In genomic region chr6:31842056-31842455, GRCh38 we compare ENCODE assay signal across 23 cellular contexts. TPM values are rescaled to one million over a fixed set of nuclear protein-coding genes. Genes with fewer than 3 reads are reported as not detected.
DNase-seq lines count a peak whose midpoint lies in the region; ATAC-seq and TF ChIP-seq lines count a peak whose summit lies in the region.
"Had no signal": no experiment of that assay in that cellular context is flagged by ENCODE, and none has a peak within 500 bp of the region (broad histone marks: within the 10 kb centered on the region; RNA-seq: fewer than 3 reads in every experiment).

No MANE protein-coding gene starts in this region.

- H3K4me1 ChIP-seq in HUES48 (ENCODE audit: control insufficient read depth, insufficient read depth, low read length) = peaks cover 3% of the 10 kb centered on the region
- H3K4me1 ChIP-seq in spleen = peaks cover 14 to 29% (median 24%) of the 10 kb centered on the region in 6 donors

- H3K4me1 Mint-ChIP-seq in activated naive CD4-positive, alpha-beta T cell treated with anti-CD3 and anti-CD28 coated beads, Interleukin-2, amount 10 ng/mL, durations not matched to agents 7 days and 5 days = peaks cover 33% of the 10 kb centered on the region

- H3K27me3 ChIP-seq in HUES48 (ENCODE audit: control insufficient read depth, insufficient read depth, low read length) (no peaks in the 10 kb centered on the region), spleen (replicated peaks in 1 of 7) (no peaks in the 10 kb centered on the region)
- H3K27me3 ChIP-seq: testis, vagina had no signal

- no peaks in the 10 kb centered on the region for H3K9me3 Mint-ChIP-seq in activated naive CD4-positive, alpha-beta T cell treated with anti-CD3 and anti-CD28 coated beads, Interleukin-2, amount 10 ng/mL, durations not matched to agents 7 days and 5 days
- no peaks in the 10 kb centered on the region for H3K9me3 Mint-ChIP-seq in activated naive CD4-positive, alpha-beta T cell treated with anti-CD3 and anti-CD28 coated beads, Interleukin-2, amount 50 U/mL, for 72 hours
- H3K9me3 Mint-ChIP-seq: nephron had no signal

- H3K9me3 ChIP-seq in HUES48 (ENCODE audit: control insufficient read depth, insufficient read depth, low read length) (no peaks in the 10 kb centered on the region), spleen (no peaks in the 10 kb centered on the region)
- H3K9me3 ChIP-seq: testis, vagina had no signal

- peak overlapping the region; percentile 18 for H3K27ac ChIP-seq in HUES48 (ENCODE audit: low read depth, low read length)
- no peak overlapping the region for H3K27ac ChIP-seq in spleen
- H3K27ac ChIP-seq: testis, vagina had no signal

- CTCF ChIA-PET in activated naive CD4-positive, alpha-beta T cell treated with anti-CD3 and anti-CD28 coated beads, Interleukin-2, amount 10 ng/mL, durations not matched to agents 7 days and 5 days (lab: Charles Lee) = no interaction called here

- ATAC-seq in activated naive CD4-positive, alpha-beta T cell treated with anti-CD3 and anti-CD28 coated beads, Interleukin-2, amount 50 U/mL, for 72 hours = no peak
- ATAC-seq in HG02642 (IDR thresholded peaks at IDR 0.05; ENCODE audit: poor library complexity, unreplicated experiment) = no peak

- no peak for TF ChIP-seq CTCF in spleen (IDR thresholded peaks at IDR 0.05 in 8 of 11, conservative IDR thresholded peaks at IDR 0.05 in 3 of 11)

- intact Hi-C loops in spleen (cut with DNase I; ENCODE audit: low total_unique reads) = no loop called here

- WGBS in spleen, 5 donors = 90 to 96% (median 92%) methylated on average over 9 of the region's 9 CpGs

- TF ChIP-seq POLR2A in spleen (IDR thresholded peaks at IDR 0.05) = no peak

- no peak overlapping the region for H3K9ac ChIP-seq in HUES48 (ENCODE audit: low read depth, low read length)

- in situ Hi-C loops in G401 (cut with HindIII; ENCODE audit: low sequenced_read_pairs) = no loop called here

- H3K4me3 Mint-ChIP-seq in activated naive CD4-positive, alpha-beta T cell treated with anti-CD3 and anti-CD28 coated beads, Interleukin-2, amount 10 ng/mL, durations not matched to agents 7 days and 5 days = no peak overlapping the region
- H3K4me3 Mint-ChIP-seq: activated naive CD8-positive, alpha-beta T cell; CD4-positive, CD25-positive, alpha-beta regulatory T cell; nephron had no signal

- H3K27me3 Mint-ChIP-seq in activated naive CD4-positive, alpha-beta T cell treated with anti-CD3 and anti-CD28 coated beads, Interleukin-2, amount 10 ng/mL, durations not matched to agents 7 days and 5 days = no peaks in the 10 kb centered on the region
- H3K27me3 Mint-ChIP-seq: activated naive CD8-positive, alpha-beta T cell; CD4-positive, CD25-positive, alpha-beta regulatory T cell; progenitor cell of endocrine pancreas had no signal

- peaks cover 39% of the 10 kb centered on the region for H3K36me3 Mint-ChIP-seq in activated naive CD4-positive, alpha-beta T cell treated with anti-CD3 and anti-CD28 coated beads, Interleukin-2, amount 10 ng/mL, durations not matched to agents 7 days and 5 days
- peaks cover 11 to 33% of the 10 kb centered on the region in 2 donors for H3K36me3 Mint-ChIP-seq in activated naive CD4-positive, alpha-beta T cell treated with anti-CD3 and anti-CD28 coated beads, Interleukin-2, amount 50 U/mL, for 72 hours

- peaks cover 40% of the 10 kb centered on the region for H3K36me3 ChIP-seq in HUES48 (ENCODE audit: control insufficient read depth, insufficient read depth, low read length)
- peaks cover 0 to 90% (median 46%) of the 10 kb centered on the region in 6 donors for H3K36me3 ChIP-seq in spleen

- DNase-seq in activated naive CD4-positive, alpha-beta T cell treated with anti-CD3 and anti-CD28 coated beads, Interleukin-2, amount 10 ng/mL, durations not matched to agents 7 days and 5 days = no peak
- DNase-seq in activated naive CD4-positive, alpha-beta T cell (lab: John Stamatoyannopoulos, UW) = no peak
- DNase-seq in activated naive CD4-positive, alpha-beta T cell treated with anti-CD3 and anti-CD28 coated beads, Interleukin-2, amount 50 U/mL, for 72 hours (ENCODE audit: low spot score in 2 of 2) = no peak
- DNase-seq in spleen = peak; percentile 18
- no peak for DNase-seq in G401 (ENCODE audit: low spot score)
- no peak for DNase-seq in EL
- DNase-seq: activated CD4-positive, alpha-beta T cell treated with anti-CD3 and anti-CD28 coated beads, Interleukin-2, amount 50 U/mL, for 48 hours; activated T-cell treated with anti-CD3 and anti-CD28 coated beads, Interleukin-2, amount 50 U/mL, for 1 hour; CD4-positive, CD25-positive, alpha-beta regulatory T cell; cerebellar nuclear complex; foreskin fibroblast; hippocampal formation; midbrain; NCI-H446 treated with DMSO at 0.1 percent for 48 hours; NK-92 treated with Interleukin-12 subunit alpha and Interleukin-12 subunit beta, amount 100 ng/mL, for 24 hours; T-helper 9 cell; testis had no signal

- H3K27ac Mint-ChIP-seq in activated naive CD4-positive, alpha-beta T cell treated with anti-CD3 and anti-CD28 coated beads, Interleukin-2, amount 10 ng/mL, durations not matched to agents 7 days and 5 days = peak overlapping the region; percentile 79
- H3K27ac Mint-ChIP-seq in activated naive CD4-positive, alpha-beta T cell treated with anti-CD3 and anti-CD28 coated beads, Interleukin-2, amount 50 U/mL, for 72 hours = peak overlapping the region; percentile 32 to 77
- H3K27ac Mint-ChIP-seq: activated naive CD8-positive, alpha-beta T cell; CD4-positive, CD25-positive, alpha-beta regulatory T cell; nephron; progenitor cell of endocrine pancreas had no signal

- no peak overlapping the region for H3K4me3 ChIP-seq in HUES48 (ENCODE audit: low read depth, low read length)
- H3K4me3 ChIP-seq in spleen = no peak overlapping the region
- H3K4me3 ChIP-seq: testis, vagina had no signal

RNA-seq across cellular contexts. Expression of gene HSPA1B, which starts 14.5 kb away (rescaled TPM):
- total RNA-seq in activated naive CD4-positive, alpha-beta T cell treated with anti-CD3 and anti-CD28 coated beads, Interleukin-2, amount 50 U/mL, for 72 hours = 100 to 1,000 TPM in 1 of 2 donors, 10 to 100 TPM in 1; 53.8 to 171 TPM
- 100 to 1,000 TPM in 1 of 7 donors, 10 to 100 TPM in 6; 40.4 to 372 (median 48.3) TPM for total RNA-seq in spleen
- 10 to 100 TPM in 1 of 3 donors, 1 to 10 TPM in 2; 7.4 to 20.6 (median 8.7) TPM for polyA plus RNA-seq in spleen
- total RNA-seq in G401 (2014; rRNA removed; shearing (Covaris generic)) = 201 and 209 TPM in 2 replicates

RNA-seq across cellular contexts. Expression of gene NEU1, which starts 20.6 kb away (rescaled TPM):
- total RNA-seq in activated naive CD4-positive, alpha-beta T cell treated with anti-CD3 and anti-CD28 coated beads, Interleukin-2, amount 50 U/mL, for 72 hours = 10 to 100 TPM; 18.6 to 48.8 TPM
- total RNA-seq in spleen = 10 to 100 TPM; 28.6 to 60.7 (median 39.0) TPM
- polyA plus RNA-seq in spleen = 10 to 100 TPM; 14.0 to 22.6 (median 19.4) TPM
- total RNA-seq in G401 (2014; rRNA removed; shearing (Covaris generic)) = 212 and 231 TPM in 2 replicates

RNA-seq across cellular contexts. Expression of gene HSPA1A, which starts 26.7 kb away (rescaled TPM):
- 10 to 100 TPM; 55.1 to 79.8 TPM for total RNA-seq in activated naive CD4-positive, alpha-beta T cell treated with anti-CD3 and anti-CD28 coated beads, Interleukin-2, amount 50 U/mL, for 72 hours
- total RNA-seq in spleen = 100 to 1,000 TPM in 6 of 7 donors, 10 to 100 TPM in 1; 97.7 to 384 (median 127) TPM
- polyA plus RNA-seq in spleen = 10 to 100 TPM; 16.4 to 58.5 (median 27.7) TPM
- total RNA-seq in G401 (2014; rRNA removed; shearing (Covaris generic)) = 0.25 TPM in 1 of 2 replicates, not detected in the other

RNA-seq across cellular contexts. Expression of gene HSPA1L, which starts 27.0 kb away (rescaled TPM):
- total RNA-seq in activated naive CD4-positive, alpha-beta T cell treated with anti-CD3 and anti-CD28 coated beads, Interleukin-2, amount 50 U/mL, for 72 hours = 1 to 10 TPM; 2.3 to 2.8 TPM
- 1 to 10 TPM; 2.6 to 3.7 (median 3.1) TPM for total RNA-seq in spleen
- 1 to 10 TPM in 2 of 3 donors, under 1 TPM in 1; 0.93 to 1.9 (median 1.0) TPM for polyA plus RNA-seq in spleen
- 0.75 and 0.98 TPM in 2 replicates for total RNA-seq in G401 (2014; rRNA removed; shearing (Covaris generic))

RNA-seq across cellular contexts. Expression of gene LSM2, which starts 35.3 kb away (rescaled TPM):
- total RNA-seq in activated naive CD4-positive, alpha-beta T cell treated with anti-CD3 and anti-CD28 coated beads, Interleukin-2, amount 50 U/mL, for 72 hours = 100 to 1,000 TPM; 150 to 173 TPM
- total RNA-seq in spleen = 10 to 100 TPM; 35.9 to 54.4 (median 42.9) TPM
- polyA plus RNA-seq in spleen = 10 to 100 TPM; 74.5 to 98.9 (median 80.4) TPM
- total RNA-seq in G401 (2014; rRNA removed; shearing (Covaris generic)) = 64.0 and 104 TPM in 2 replicates

Comparison
In these comparisons a context has a peak if more than half of its experiments do, and no peak if none do; other contexts are left out.
1. RNA of gene HSPA1A, which starts 26.7 kb away (total RNA-seq): 97.7 to 384 TPM in spleen and 55.1 to 79.8 TPM in activated naive CD4-positive, alpha-beta T cell treated with anti-CD3 and anti-CD28 coated beads, Interleukin-2, amount 50 U/mL, for 72 hours; 0.25 TPM in G401; every median in the first group is over 10 times any median in the second.